Comparison of ENCODE assay signal across 8 cellular contexts in the genomic region with DNA sequence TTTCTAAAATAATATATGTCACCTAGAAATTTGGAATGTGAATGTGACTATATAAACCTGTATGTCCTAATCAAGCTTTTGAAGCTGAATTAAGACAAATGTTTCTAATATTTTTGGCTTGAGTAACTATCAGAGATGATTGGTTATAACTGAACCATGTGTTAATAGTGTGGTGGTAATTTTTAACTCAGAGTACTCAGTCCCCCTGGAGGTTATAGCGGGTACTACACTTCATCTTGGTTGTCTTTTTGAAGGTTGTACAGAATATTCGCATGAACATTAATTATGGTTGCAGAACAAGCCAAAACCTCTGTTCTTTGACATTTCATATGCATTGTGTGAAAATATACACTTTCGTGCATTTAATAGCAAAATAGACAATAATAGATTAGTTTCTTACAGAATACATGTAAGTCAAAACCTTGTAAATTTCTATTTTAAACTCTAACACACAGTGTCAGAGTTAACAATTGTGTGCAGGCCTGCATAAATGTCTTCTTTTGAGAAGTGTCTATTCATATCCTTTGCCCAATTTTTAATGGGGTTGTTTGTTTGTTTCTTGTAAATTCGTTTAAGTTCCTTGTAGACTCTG.
A peak's percentile ranks its signal among the peaks of the same experiment; 100 is the strongest.
DNase-seq lines count a peak whose midpoint lies in the region; ATAC-seq and TF ChIP-seq lines count a peak whose summit lies in the region.

No MANE protein-coding gene starts in this region.

- no peaks in the 10 kb centered on the region for H3K36me3 ChIP-seq in esophagus squamous epithelium
- H3K36me3 ChIP-seq in neutrophil: no peaks in the 10 kb centered on the region

- H3K4me1 Mint-ChIP-seq in T-helper 17 cell: no peaks in the 10 kb centered on the region

- H3K4me1 ChIP-seq in esophagus squamous epithelium (peaks cover 0 to 28% (median 7%) of the 10 kb centered on the region in 3 donors), neutrophil (ENCODE audit: control insufficient read depth in 1 of 2, insufficient read depth in 1 of 2, low read depth in 1 of 2, low read length in 1 of 2) (peaks cover 8 to 16% of the 10 kb centered on the region in 2 experiments)

- no peak overlapping the region for H3K4me3 Mint-ChIP-seq in T-helper 17 cell

- WGBS in esophagus squamous epithelium, 2 donors: 41 to 54% methylated on average over 4 of the region's 4 CpGs

- no peaks in the 10 kb centered on the region for H3K27me3 ChIP-seq in esophagus squamous epithelium
- H3K27me3 ChIP-seq in neutrophil: no peaks in the 10 kb centered on the region

- H3K9me3 ChIP-seq in T-helper 17 cell (ENCODE audit: control insufficient read depth, low read length, poor library complexity, severe bottlenecking) (no peaks in the 10 kb centered on the region), esophagus squamous epithelium (no peaks in the 10 kb centered on the region), neutrophil (no peaks in the 10 kb centered on the region)

- H3K27me3 Mint-ChIP-seq in T-helper 17 cell: peaks cover 43% of the 10 kb centered on the region

- ATAC-seq in GM21381 (IDR thresholded peaks at IDR 0.05; ENCODE audit: unreplicated experiment) (peak; percentile 65), T-helper 17 cell (peak; percentile 70), HG03139 (IDR thresholded peaks at IDR 0.05; ENCODE audit: unreplicated experiment) (no peak)

- peak; percentile 56 to 84 (median 72) for TF ChIP-seq CTCF in esophagus squamous epithelium (IDR thresholded peaks at IDR 0.05)
- peak; percentile 87 for TF ChIP-seq CTCF in neutrophil (IDR thresholded peaks at IDR 0.05)

- no peak overlapping the region for H3K4me3 ChIP-seq in Jurkat, Clone E6-1 (ENCODE audit: low read length)
- no peak overlapping the region for H3K4me3 ChIP-seq in esophagus squamous epithelium
- no peak overlapping the region for H3K4me3 ChIP-seq in neutrophil (ENCODE audit: low read depth in 1 of 2, low read length in 1 of 2)

- H3K27ac Mint-ChIP-seq in T-helper 17 cell: no peak overlapping the region

- no peaks in the 10 kb centered on the region for H3K36me3 Mint-ChIP-seq in T-helper 17 cell (ENCODE audit: low read depth)

- TF ChIP-seq POLR2A in esophagus squamous epithelium (IDR thresholded peaks at IDR 0.05): no peak

- intact Hi-C loops in esophagus squamous epithelium (cut with DNase I): loop anchor here (10.0 kb wide), 1 partner anchor 146 kb away; no protein-coding TSS in a partner anchor

- no peak overlapping the region for H3K27ac ChIP-seq in esophagus squamous epithelium
- H3K27ac ChIP-seq in neutrophil: no peak overlapping the region

- DNase-seq in activated CD4-positive, alpha-beta T cell treated with anti-CD3 and anti-CD28 coated beads for 4 hours: peak; percentile 4 to 46
- DNase-seq in activated CD4-positive, alpha-beta T cell treated with anti-CD3 and anti-CD28 coated beads for 1 hour: no peak
- DNase-seq in Jurkat, Clone E6-1 (ENCODE audit: low read depth, low spot score): peak; percentile 50
- DNase-seq in T-helper 17 cell (peak in 1 of 3 donors; percentile 25), esophagus squamous epithelium (lab: John Stamatoyannopoulos, UW) (no peak)

Comparison
In these comparisons a context has a peak if more than half of its experiments do, and no peak if none do; other contexts are left out.
1. DNase-seq: peak in activated CD4-positive, alpha-beta T cell treated with anti-CD3 and anti-CD28 coated beads for 4 hours (2 of 2) and Jurkat, Clone E6-1 (single experiment); none in activated CD4-positive, alpha-beta T cell treated with anti-CD3 and anti-CD28 coated beads for 1 hour (single experiment) and esophagus squamous epithelium (single experiment).